Comparison of ENCODE assay signal across 10 cellular contexts in genomic region chr2:45822272-45822630, GRCh38.
A peak's percentile ranks its signal among the peaks of the same experiment; 100 is the strongest.
DNase-seq lines count a peak whose midpoint lies in the region; ATAC-seq and TF ChIP-seq lines count a peak whose summit lies in the region.
"Had no signal": no experiment of that assay in that cellular context is flagged by ENCODE, and none has a peak within 500 bp of the region (broad histone marks: within the 10 kb centered on the region; RNA-seq: fewer than 3 reads in every experiment).

No MANE protein-coding gene starts in this region.

- H3K27ac ChIP-seq in BLaER1 (peak overlapping the region; percentile 48), osteoblast (ENCODE audit: low read depth, low read length) (no peak overlapping the region)
- H3K27ac ChIP-seq: neutrophil had no signal

- H2AFZ ChIP-seq in osteoblast (ENCODE audit: low read length): no peak overlapping the region

- DNase-seq in MV-4-11 (lab: John Stamatoyannopoulos, UW) (peak; percentile 10), fibroblast of peridontal ligament (ENCODE audit: extremely low read depth) (peak; percentile 48), osteoblast (ENCODE audit: insufficient read length, low spot score, missing footprints) (peak; percentile 73), GM19238 (ENCODE audit: insufficient read length, low spot score) (no peak)
- DNase-seq in activated CD4-positive, alpha-beta T cell treated with anti-CD3 and anti-CD28 coated beads, Interleukin-2, amount 50 U/mL, for 1 hour: no peak
- DNase-seq: KG1 had no signal

- H3K4me3 ChIP-seq in BLaER1 (no peak overlapping the region), osteoblast (ENCODE audit: insufficient read depth, low read length) (no peak overlapping the region)

- H3K4me1 ChIP-seq in BLaER1 (peaks cover 100% of the 10 kb centered on the region), osteoblast (ENCODE audit: insufficient read depth, low read length) (peaks cover 16% of the 10 kb centered on the region)

- H3K9me3 ChIP-seq in BLaER1: no peaks in the 10 kb centered on the region
- no peaks in the 10 kb centered on the region for H3K9me3 ChIP-seq in osteoblast (ENCODE audit: low read depth, low read length)
- H3K9me3 ChIP-seq: neutrophil had no signal

- H4K20me1 ChIP-seq in BLaER1: peaks cover 85% of the 10 kb centered on the region
- peaks cover 24% of the 10 kb centered on the region for H4K20me1 ChIP-seq in osteoblast (ENCODE audit: insufficient read depth, low read length)

- H3K79me2 ChIP-seq in osteoblast (ENCODE audit: insufficient read depth, low read length): no peaks in the 10 kb centered on the region

- peak overlapping the region; percentile 92 for H3K4me2 ChIP-seq in BLaER1
- peak overlapping the region; percentile 49 for H3K4me2 ChIP-seq in osteoblast (ENCODE audit: insufficient read depth, low read length)

- ATAC-seq in GM21619 (IDR thresholded peaks at IDR 0.05; ENCODE audit: unreplicated experiment) (no peak), GM21528 (IDR thresholded peaks at IDR 0.05; ENCODE audit: low FRiP score, unreplicated experiment) (no peak)

- no peak for TF ChIP-seq CTCF in osteoblast (IDR thresholded peaks at IDR 0.05; ENCODE audit: extremely low read depth, low read depth, low read length)

- H3K36me3 ChIP-seq in BLaER1 (peaks cover 19% of the 10 kb centered on the region), osteoblast (ENCODE audit: insufficient read depth, low read length) (no peaks in the 10 kb centered on the region)
- H3K36me3 ChIP-seq: neutrophil had no signal

- H3K9ac ChIP-seq in BLaER1: no peak overlapping the region

- H3K27me3 ChIP-seq in BLaER1: no peaks in the 10 kb centered on the region
- H3K27me3 ChIP-seq in osteoblast (ENCODE audit: insufficient read depth, low read length): no peaks in the 10 kb centered on the region
- H3K27me3 ChIP-seq: neutrophil had no signal

Comparison
In these comparisons a context has a peak if more than half of its experiments do, and no peak if none do; other contexts are left out.
1. DNase-seq: peak in MV-4-11 (single experiment), fibroblast of peridontal ligament (single experiment) and osteoblast (single experiment); none in GM19238 (single experiment) and activated CD4-positive, alpha-beta T cell treated with anti-CD3 and anti-CD28 coated beads, Interleukin-2, amount 50 U/mL, for 1 hour (single experiment).